ENCODE assay signal across 16 cellular contexts in the genomic region with DNA sequence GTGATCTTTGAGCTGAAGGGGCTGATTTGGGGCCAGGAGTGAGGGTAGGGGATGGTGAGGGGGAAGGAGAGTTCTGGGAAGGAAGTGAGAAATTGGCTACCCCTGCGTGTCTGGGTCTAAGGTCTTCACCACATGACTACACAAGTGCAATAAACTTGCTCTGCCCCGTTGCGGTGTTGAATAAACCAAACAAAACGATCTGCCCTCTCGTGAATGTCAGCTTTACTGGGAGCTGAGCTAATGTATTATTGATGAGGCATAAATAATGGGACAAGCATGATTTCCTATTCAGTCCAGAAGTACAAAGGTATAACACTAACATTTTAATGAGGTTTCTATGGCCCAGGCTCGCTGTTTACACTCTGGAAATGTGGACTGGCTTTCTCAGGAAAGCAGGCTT. TPM values are rescaled to one million over a fixed set of nuclear protein-coding genes. Genes with fewer than 3 reads are reported as not detected.
"Had no signal": no experiment of that assay in that cellular context is flagged by ENCODE, and none has a peak within 500 bp of the region (broad histone marks: within the 10 kb centered on the region; RNA-seq: fewer than 3 reads in every experiment).

No MANE protein-coding gene starts in this region.

- DNase-seq: activated CD4-positive, alpha-beta T cell treated with anti-CD3 and anti-CD28 coated beads, Interleukin-2, amount 10 ng/mL, durations not matched to agents 7 days and 5 days; activated CD8-positive, alpha-beta T cell treated with anti-CD3 and anti-CD28 coated beads, Interleukin-2, amount 10 ng/mL, durations not matched to agents 7 days and 5 days; activated naive CD4-positive, alpha-beta T cell treated with Interleukin-2 at 50 U/mL for 16 hours; activated naive CD8-positive, alpha-beta T cell treated with anti-CD3 and anti-CD28 coated beads, Interleukin-2, amount 10 ng/mL, durations not matched to agents 7 days and 5 days; activated T-cell treated with anti-CD3 and anti-CD28 coated beads, Interleukin-2, amount 50 U/mL, for 24 hours; amygdala; head of caudate nucleus; kidney glomerular epithelial cell; mucosa of descending colon; naive thymus-derived CD4-positive, alpha-beta T cell; stimulated activated CD4-positive, alpha-beta T cell treated with anti-CD3 and anti-CD28 coated beads, Interleukin-2, amount 100 ng/mL, for 24 hours had no signal

- H3K4me3 ChIP-seq: coronary artery, mucosa of descending colon, right atrium auricular region, tibial nerve had no signal

- H3K27me3 ChIP-seq: right atrium auricular region had no signal

- H3K36me3 ChIP-seq: right atrium auricular region, tibial nerve had no signal

- H3K27ac ChIP-seq: coronary artery, right atrium auricular region, tibial nerve had no signal

- H3K4me1 ChIP-seq: right atrium auricular region, tibial nerve had no signal

RNA-seq across cellular contexts. Expression of gene CFAP221, which starts 8.0 kb away (rescaled TPM):
- total RNA-seq: activated CD4-positive, alpha-beta T cell treated with anti-CD3 and anti-CD28 coated beads, Interleukin-2, amount 10 ng/mL, durations not matched to agents 7 days and 5 days; activated CD8-positive, alpha-beta T cell treated with anti-CD3 and anti-CD28 coated beads, Interleukin-2, amount 10 ng/mL, durations not matched to agents 7 days and 5 days; activated naive CD8-positive, alpha-beta T cell treated with anti-CD3 and anti-CD28 coated beads, Interleukin-2, amount 10 ng/mL, durations not matched to agents 7 days and 5 days; activated T-helper 2 cell treated with anti-CD3 and anti-CD28 coated beads, Interferon-gamma antibody, Interleukin-2, Interleukin-4, amounts not matched to agents 10 μg/mL and 5 μg/mL and 100 μg/mL, durations not matched to agents 14 hours and 24 hours and 36 hours; naive thymus-derived CD4-positive, alpha-beta T cell had no signal
- polyA plus RNA-seq: naive thymus-derived CD4-positive, alpha-beta T cell had no signal

RNA-seq across cellular contexts. Expression of gene SCTR, which starts 11.9 kb away (rescaled TPM):
- total RNA-seq: activated CD4-positive, alpha-beta T cell treated with anti-CD3 and anti-CD28 coated beads, Interleukin-2, amount 10 ng/mL, durations not matched to agents 7 days and 5 days; activated CD8-positive, alpha-beta T cell treated with anti-CD3 and anti-CD28 coated beads, Interleukin-2, amount 10 ng/mL, durations not matched to agents 7 days and 5 days; activated naive CD8-positive, alpha-beta T cell treated with anti-CD3 and anti-CD28 coated beads, Interleukin-2, amount 10 ng/mL, durations not matched to agents 7 days and 5 days; activated T-helper 2 cell treated with anti-CD3 and anti-CD28 coated beads, Interferon-gamma antibody, Interleukin-2, Interleukin-4, amounts not matched to agents 10 μg/mL and 5 μg/mL and 100 μg/mL, durations not matched to agents 14 hours and 24 hours and 36 hours; naive thymus-derived CD4-positive, alpha-beta T cell; posterior vena cava; right atrium auricular region; tibial nerve had no signal
- polyA plus RNA-seq: naive thymus-derived CD4-positive, alpha-beta T cell had no signal
